Comparison of ENCODE assay signal across 23 cellular contexts in the genomic region with DNA sequence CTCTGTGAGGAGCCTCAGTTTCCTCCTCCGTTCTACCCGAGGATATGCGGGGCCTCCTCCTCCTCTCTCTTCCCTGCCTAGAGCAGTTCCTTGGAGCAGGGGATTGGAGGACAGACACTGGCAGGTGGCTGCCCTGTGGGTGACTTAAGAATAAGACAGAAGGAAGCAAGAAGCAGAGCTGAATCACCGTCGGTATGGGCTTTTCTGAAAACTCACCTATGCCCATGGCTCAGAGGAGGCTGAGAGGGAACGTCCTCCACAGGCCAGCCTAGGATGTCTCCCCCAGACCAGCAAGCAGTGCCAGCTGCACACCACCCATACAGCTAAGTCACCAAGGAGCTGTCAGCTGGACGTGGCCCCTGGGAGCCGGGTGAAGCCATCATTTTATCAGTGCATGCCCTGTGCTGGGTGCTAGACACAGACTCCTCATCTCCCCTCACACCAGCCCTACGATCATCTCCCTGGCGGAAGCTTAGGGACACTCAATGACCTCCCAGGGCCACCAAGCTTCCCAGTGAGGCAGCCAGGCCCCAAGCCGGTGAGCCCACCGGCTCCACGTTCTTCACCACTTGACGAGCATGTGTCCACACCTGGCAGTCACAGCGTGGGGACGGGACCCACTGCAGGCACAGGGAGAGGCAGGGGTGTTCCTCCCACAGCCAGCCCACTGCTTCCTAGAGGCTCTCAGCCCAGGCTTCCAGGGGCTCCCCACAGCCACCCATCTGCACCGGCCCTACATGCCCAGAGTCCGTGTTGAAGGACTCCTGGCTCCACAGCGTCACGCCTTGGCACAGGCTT. TPM values are rescaled to one million over a fixed set of nuclear protein-coding genes. Genes with fewer than 3 reads are reported as not detected.
DNase-seq lines count a peak whose midpoint lies in the region; ATAC-seq, FAIRE-seq and TF ChIP-seq lines count a peak whose summit lies in the region.
"Had no signal": no experiment of that assay in that cellular context is flagged by ENCODE, and none has a peak within 500 bp of the region (broad histone marks: within the 10 kb centered on the region; RNA-seq: fewer than 3 reads in every experiment).

No MANE protein-coding gene starts in this region.

- H3K27ac Mint-ChIP-seq in activated naive CD8-positive, alpha-beta T cell treated with anti-CD3 and anti-CD28 coated beads, Interleukin-2, amount 10 ng/mL, durations not matched to agents 7 days and 5 days: peak overlapping the region; percentile 41
- no peak overlapping the region for H3K27ac Mint-ChIP-seq in activated naive CD8-positive, alpha-beta T cell treated with anti-CD3 and anti-CD28 coated beads for 36 hours
- H3K27ac Mint-ChIP-seq in activated T-helper 17 cell treated with anti-CD3 and anti-CD28 coated beads, Interleukin-2, amount 50 U/mL, for 72 hours: peak overlapping the region; percentile 51
- H3K27ac Mint-ChIP-seq in stimulated activated naive B cell treated with anti-CD40 and anti-IgM and Interleukin-4, amounts not matched to agents 10 μg/mL and 1 μg/mL and 100 μg/mL, for 72 hours: peak overlapping the region; percentile 81
- H3K27ac Mint-ChIP-seq in CD4-positive, alpha-beta T cell: no peak overlapping the region
- H3K27ac Mint-ChIP-seq: activated naive CD4-positive, alpha-beta T cell treated with anti-CD3 and anti-CD28 coated beads, Interleukin-2, amount 10 ng/mL, durations not matched to agents 7 days and 5 days; nephron progenitor cell; T-helper 1 cell treated with Interleukin-12 subunit alpha and Interleukin-12 subunit beta and Interleukin-4 antibody, amounts not matched to agents 30 μg/mL and 1 μg/mL, for 36 hours had no signal

- H3K27me3 ChIP-seq in gastroesophageal sphincter (no peaks in the 10 kb centered on the region), small intestine (ENCODE audit: control insufficient read depth in 2 of 2, insufficient read depth in 2 of 2, low read length in 2 of 2) (no peaks in the 10 kb centered on the region)
- H3K27me3 ChIP-seq in CD4-positive, alpha-beta T cell (ENCODE audit: control insufficient read depth, insufficient read depth, low read length): no peaks in the 10 kb centered on the region
- H3K27me3 ChIP-seq: BE2C, foreskin keratinocyte, upper lobe of left lung had no signal

- CTCF ChIA-PET in CD4-positive, alpha-beta T cell (lab: Charles Lee): no interaction called here

- H3K4me1 ChIP-seq in gastroesophageal sphincter (peaks cover 0 to 100% (median 51%) of the 10 kb centered on the region in 3 donors), small intestine (ENCODE audit: control insufficient read depth in 2 of 2, insufficient read depth in 1 of 2, low read depth in 1 of 2, low read length in 1 of 2) (no peaks in the 10 kb centered on the region)
- H3K4me1 ChIP-seq: A549, foreskin keratinocyte had no signal

- H3K9me3 Mint-ChIP-seq in activated naive CD8-positive, alpha-beta T cell treated with anti-CD3 and anti-CD28 coated beads, Interleukin-2, amount 10 ng/mL, durations not matched to agents 7 days and 5 days: no peaks in the 10 kb centered on the region
- no peaks in the 10 kb centered on the region for H3K9me3 Mint-ChIP-seq in activated naive CD8-positive, alpha-beta T cell treated with anti-CD3 and anti-CD28 coated beads for 36 hours
- no peaks in the 10 kb centered on the region for H3K9me3 Mint-ChIP-seq in activated T-helper 17 cell treated with anti-CD3 and anti-CD28 coated beads, Interleukin-2, amount 50 U/mL, for 72 hours
- H3K9me3 Mint-ChIP-seq in stimulated activated naive B cell treated with anti-CD40 and anti-IgM and Interleukin-4, amounts not matched to agents 10 μg/mL and 1 μg/mL and 100 μg/mL, for 72 hours: no peaks in the 10 kb centered on the region
- H3K9me3 Mint-ChIP-seq in CD4-positive, alpha-beta T cell: no peaks in the 10 kb centered on the region
- H3K9me3 Mint-ChIP-seq: activated naive CD4-positive, alpha-beta T cell treated with anti-CD3 and anti-CD28 coated beads, Interleukin-2, amount 10 ng/mL, durations not matched to agents 7 days and 5 days; central memory CD8-positive, alpha-beta T cell; nephron progenitor cell; T-helper 1 cell treated with Interleukin-12 subunit alpha and Interleukin-12 subunit beta and Interleukin-4 antibody, amounts not matched to agents 30 μg/mL and 1 μg/mL, for 36 hours had no signal

- H3K4me3 Mint-ChIP-seq in activated naive CD8-positive, alpha-beta T cell treated with anti-CD3 and anti-CD28 coated beads, Interleukin-2, amount 10 ng/mL, durations not matched to agents 7 days and 5 days: no peak overlapping the region
- H3K4me3 Mint-ChIP-seq in activated naive CD8-positive, alpha-beta T cell treated with anti-CD3 and anti-CD28 coated beads for 36 hours: no peak overlapping the region
- H3K4me3 Mint-ChIP-seq in activated T-helper 17 cell treated with anti-CD3 and anti-CD28 coated beads, Interleukin-2, amount 50 U/mL, for 72 hours: no peak overlapping the region
- no peak overlapping the region for H3K4me3 Mint-ChIP-seq in stimulated activated naive B cell treated with anti-CD40 and anti-IgM and Interleukin-4, amounts not matched to agents 10 μg/mL and 1 μg/mL and 100 μg/mL, for 72 hours
- no peak overlapping the region for H3K4me3 Mint-ChIP-seq in CD4-positive, alpha-beta T cell
- H3K4me3 Mint-ChIP-seq: activated naive CD4-positive, alpha-beta T cell treated with anti-CD3 and anti-CD28 coated beads, Interleukin-2, amount 10 ng/mL, durations not matched to agents 7 days and 5 days; central memory CD8-positive, alpha-beta T cell; nephron progenitor cell; T-helper 1 cell treated with Interleukin-12 subunit alpha and Interleukin-12 subunit beta and Interleukin-4 antibody, amounts not matched to agents 30 μg/mL and 1 μg/mL, for 36 hours had no signal

- H3K4me3 ChIP-seq in gastroesophageal sphincter (no peak overlapping the region), small intestine (ENCODE audit: low read depth in 1 of 2, low read length in 2 of 2) (no peak overlapping the region)
- H3K4me3 ChIP-seq: A549, upper lobe of left lung had no signal

- H3K27ac ChIP-seq in gastroesophageal sphincter (peak overlapping the region in 3 of 4 donors; percentile 64 to 77 (median 76)), small intestine (ENCODE audit: low read depth in 1 of 2, low read length in 1 of 2) (no peak overlapping the region)
- no peak overlapping the region for H3K27ac ChIP-seq in CD4-positive, alpha-beta T cell (ENCODE audit: low read depth, low read length)
- H3K27ac ChIP-seq: foreskin keratinocyte, upper lobe of left lung had no signal

- no peak for TF ChIP-seq POLR2A in gastroesophageal sphincter (IDR thresholded peaks at IDR 0.05)

- H3K4me1 Mint-ChIP-seq in activated naive CD8-positive, alpha-beta T cell treated with anti-CD3 and anti-CD28 coated beads, Interleukin-2, amount 10 ng/mL, durations not matched to agents 7 days and 5 days: peaks cover 30% of the 10 kb centered on the region
- peaks cover 22% of the 10 kb centered on the region for H3K4me1 Mint-ChIP-seq in activated naive CD8-positive, alpha-beta T cell treated with anti-CD3 and anti-CD28 coated beads for 36 hours
- H3K4me1 Mint-ChIP-seq in activated T-helper 17 cell treated with anti-CD3 and anti-CD28 coated beads, Interleukin-2, amount 50 U/mL, for 72 hours: peaks cover 10% of the 10 kb centered on the region
- H3K4me1 Mint-ChIP-seq in stimulated activated naive B cell treated with anti-CD40 and anti-IgM and Interleukin-4, amounts not matched to agents 10 μg/mL and 1 μg/mL and 100 μg/mL, for 72 hours: peaks cover 17 to 44% of the 10 kb centered on the region in 2 donors
- no peaks in the 10 kb centered on the region for H3K4me1 Mint-ChIP-seq in CD4-positive, alpha-beta T cell (ENCODE audit: low read depth)

- POLR2A ChIA-PET in activated naive CD8-positive, alpha-beta T cell treated with anti-CD3 and anti-CD28 coated beads, Interleukin-2, amount 10 ng/mL, durations not matched to agents 7 days and 5 days (lab: Charles Lee): interaction anchor here (1.3 kb wide), 1 partner anchor 9 kb away, joined by 4 read pairs; no protein-coding TSS in a partner anchor
- POLR2A ChIA-PET in CD4-positive, alpha-beta T cell (lab: Charles Lee): no interaction called here

- H3K36me3 ChIP-seq in gastroesophageal sphincter: no peaks in the 10 kb centered on the region
- H3K36me3 ChIP-seq in small intestine (ENCODE audit: control insufficient read depth in 2 of 2, insufficient read depth in 2 of 2, low read length in 2 of 2): no peaks in the 10 kb centered on the region
- H3K36me3 ChIP-seq: BE2C, upper lobe of left lung had no signal

- no peaks in the 10 kb centered on the region for H3K27me3 Mint-ChIP-seq in activated naive CD8-positive, alpha-beta T cell treated with anti-CD3 and anti-CD28 coated beads, Interleukin-2, amount 10 ng/mL, durations not matched to agents 7 days and 5 days
- no peaks in the 10 kb centered on the region for H3K27me3 Mint-ChIP-seq in activated naive CD8-positive, alpha-beta T cell treated with anti-CD3 and anti-CD28 coated beads for 36 hours
- no peaks in the 10 kb centered on the region for H3K27me3 Mint-ChIP-seq in activated T-helper 17 cell treated with anti-CD3 and anti-CD28 coated beads, Interleukin-2, amount 50 U/mL, for 72 hours
- no peaks in the 10 kb centered on the region for H3K27me3 Mint-ChIP-seq in stimulated activated naive B cell treated with anti-CD40 and anti-IgM and Interleukin-4, amounts not matched to agents 10 μg/mL and 1 μg/mL and 100 μg/mL, for 72 hours
- H3K27me3 Mint-ChIP-seq in CD4-positive, alpha-beta T cell: no peaks in the 10 kb centered on the region
- H3K27me3 Mint-ChIP-seq: activated naive CD4-positive, alpha-beta T cell treated with anti-CD3 and anti-CD28 coated beads, Interleukin-2, amount 10 ng/mL, durations not matched to agents 7 days and 5 days; central memory CD8-positive, alpha-beta T cell had no signal

- peaks cover 5% of the 10 kb centered on the region for H3K36me3 Mint-ChIP-seq in activated naive CD8-positive, alpha-beta T cell treated with anti-CD3 and anti-CD28 coated beads, Interleukin-2, amount 10 ng/mL, durations not matched to agents 7 days and 5 days
- no peaks in the 10 kb centered on the region for H3K36me3 Mint-ChIP-seq in activated naive CD8-positive, alpha-beta T cell treated with anti-CD3 and anti-CD28 coated beads for 36 hours
- no peaks in the 10 kb centered on the region for H3K36me3 Mint-ChIP-seq in activated T-helper 17 cell treated with anti-CD3 and anti-CD28 coated beads, Interleukin-2, amount 50 U/mL, for 72 hours (ENCODE audit: low read depth)
- H3K36me3 Mint-ChIP-seq in stimulated activated naive B cell treated with anti-CD40 and anti-IgM and Interleukin-4, amounts not matched to agents 10 μg/mL and 1 μg/mL and 100 μg/mL, for 72 hours: peaks cover 16 to 19% of the 10 kb centered on the region in 2 donors
- H3K36me3 Mint-ChIP-seq in CD4-positive, alpha-beta T cell (ENCODE audit: low read depth): no peaks in the 10 kb centered on the region
- H3K36me3 Mint-ChIP-seq: activated naive CD4-positive, alpha-beta T cell treated with anti-CD3 and anti-CD28 coated beads, Interleukin-2, amount 10 ng/mL, durations not matched to agents 7 days and 5 days had no signal

- no peak for DNase-seq in activated naive CD8-positive, alpha-beta T cell treated with anti-CD3 and anti-CD28 coated beads, Interleukin-2, amount 10 ng/mL, durations not matched to agents 7 days and 5 days
- DNase-seq in activated naive CD8-positive, alpha-beta T cell treated with anti-CD3 and anti-CD28 coated beads for 36 hours: no peak
- DNase-seq in stimulated activated naive B cell treated with anti-CD40 and anti-IgM and Interleukin-4, amounts not matched to agents 10 μg/mL and 1 μg/mL and 100 μg/mL, for 72 hours: no peak
- no peak for DNase-seq in small intestine
- no peak for DNase-seq in CD4-positive, alpha-beta T cell
- DNase-seq in NK-92 treated with Interleukin-12 subunit alpha and Interleukin-12 subunit beta, amount 100 ng/mL, for 24 hours (lab: John Stamatoyannopoulos, UW): no peak
- DNase-seq: activated naive CD4-positive, alpha-beta T cell treated with anti-CD3 and anti-CD28 coated beads, Interleukin-2, amount 10 ng/mL, durations not matched to agents 7 days and 5 days; BE2C; Calu3; foreskin keratinocyte; NCI-H1048; NCI-H1694 treated with DMSO at 0.1 percent for 48 hours; NCI-H526; nephron progenitor cell; upper lobe of left lung had no signal

- TF ChIP-seq CTCF in gastroesophageal sphincter (IDR thresholded peaks at IDR 0.05): no peak
- TF ChIP-seq CTCF in CD4-positive, alpha-beta T cell (IDR thresholded peaks at IDR 0.05): no peak

- intact Hi-C loops in CD4-positive, alpha-beta T cell (cut with DNase I, micrococcal nuclease): no loop called here

- H3K9me3 ChIP-seq in gastroesophageal sphincter (no peaks in the 10 kb centered on the region), small intestine (ENCODE audit: control insufficient read depth, low read depth) (no peaks in the 10 kb centered on the region)
- H3K9me3 ChIP-seq in CD4-positive, alpha-beta T cell (ENCODE audit: control insufficient read depth, low read length): no peaks in the 10 kb centered on the region
- H3K9me3 ChIP-seq: A549, BE2C, upper lobe of left lung had no signal

- ATAC-seq in activated naive CD8-positive, alpha-beta T cell treated with anti-CD3 and anti-CD28 coated beads, Interleukin-2, amount 10 ng/mL, durations not matched to agents 7 days and 5 days (ENCODE audit: low read depth): no peak
- no peak for ATAC-seq in activated T-helper 17 cell treated with anti-CD3 and anti-CD28 coated beads, Interleukin-2, amount 50 U/mL, for 72 hours (replicated peaks)
- no peak for ATAC-seq in gastroesophageal sphincter
- no peak for ATAC-seq in stimulated activated naive B cell treated with anti-CD40 and anti-IgM and Interleukin-4, amounts not matched to agents 10 μg/mL and 1 μg/mL and 100 μg/mL, for 72 hours (replicated peaks)
- no peak for ATAC-seq in CD4-positive, alpha-beta T cell (ENCODE audit: poor library complexity)
- ATAC-seq: A549, foreskin keratinocyte, left lobe of liver had no signal

- FAIRE-seq in small intestine (lab: Jason Lieb, UNC): no peak
- FAIRE-seq: A549, astrocyte, RCC 7860 had no signal

- WGBS in gastroesophageal sphincter (ENCODE audit: low coverage in 1 of 2), 2 donors: 40 to 86% methylated on average over 1 to 8 of the region's 20 CpGs
- WGBS in small intestine, 3 donors: 90 to 94% (median 92%) methylated on average over 20 of the region's 20 CpGs

- no peak for TF ChIP-seq EP300 in gastroesophageal sphincter (IDR thresholded peaks at IDR 0.05)

RNA-seq across cellular contexts. Expression of a gene that starts 21.4 kb away (rescaled TPM):
- total RNA-seq in activated naive CD8-positive, alpha-beta T cell treated with anti-CD3 and anti-CD28 coated beads, Interleukin-2, amount 10 ng/mL, durations not matched to agents 7 days and 5 days: 10 to 100 TPM; 89.5 to 94.1 TPM
- total RNA-seq in activated naive CD8-positive, alpha-beta T cell treated with anti-CD3 and anti-CD28 coated beads for 36 hours: 10 to 100 TPM; 87.0 to 87.4 TPM
- 10 to 100 TPM; 32.1 to 48.9 TPM for total RNA-seq in activated T-helper 17 cell treated with anti-CD3 and anti-CD28 coated beads, Interleukin-2, amount 50 U/mL, for 72 hours
- 100 to 1,000 TPM in 3 of 4 donors, 10 to 100 TPM in 1; 68.8 to 201 (median 134) TPM for total RNA-seq in gastroesophageal sphincter
- polyA plus RNA-seq in small intestine: 100 to 1,000 TPM in 2 of 3 donors, 10 to 100 TPM in 1; 98.8 to 153 (median 124) TPM
- 10 to 100 TPM; 19.0 to 20.6 TPM for total RNA-seq in CD4-positive, alpha-beta T cell

Comparison
In these comparisons a context has a peak if more than half of its experiments do, and no peak if none do; other contexts are left out.
1. H3K27ac Mint-ChIP-seq: peak in activated naive CD8-positive, alpha-beta T cell treated with anti-CD3 and anti-CD28 coated beads, Interleukin-2, amount 10 ng/mL, durations not matched to agents 7 days and 5 days (single experiment), activated T-helper 17 cell treated with anti-CD3 and anti-CD28 coated beads, Interleukin-2, amount 50 U/mL, for 72 hours (single experiment) and stimulated activated naive B cell treated with anti-CD40 and anti-IgM and Interleukin-4, amounts not matched to agents 10 μg/mL and 1 μg/mL and 100 μg/mL, for 72 hours (single experiment); none in activated naive CD8-positive, alpha-beta T cell treated with anti-CD3 and anti-CD28 coated beads for 36 hours (single experiment) and CD4-positive, alpha-beta T cell (single experiment).
2. H3K27ac ChIP-seq: peak in gastroesophageal sphincter (3 of 4); none in small intestine (0 of 2) and CD4-positive, alpha-beta T cell (single experiment).